17 cellular contexts compared by ENCODE assay signal in genomic region chr9:90167920-90168319, GRCh38.
"Had no signal": no experiment of that assay in that cellular context is flagged by ENCODE, and none has a peak within 500 bp of the region (broad histone marks: within the 10 kb centered on the region; RNA-seq: fewer than 3 reads in every experiment).

No MANE protein-coding gene starts in this region.

- H3K4me3 Mint-ChIP-seq: activated CD4-positive, alpha-beta memory T cell treated with anti-CD3 and anti-CD28 coated beads, Interleukin-2, amount 10 ng/mL, durations not matched to agents 7 days and 5 days; activated naive CD4-positive, alpha-beta T cell treated with anti-CD3 and anti-CD28 coated beads, Interleukin-2, amount 50 U/mL, for 24 hours; activated T-cell treated with anti-CD3 and anti-CD28 coated beads, Interleukin-2, amount 50 U/mL, for 4 hours; memory B cell; natural killer cell treated with Interleukin-12 subunit alpha and Interleukin-12 subunit beta and Interleukin-15 and Interleukin-18, amount 100 ng/mL, for 72 hours; T-helper 17 cell had no signal

- H3K4me3 ChIP-seq: gastroesophageal sphincter, heart right ventricle, tibial nerve had no signal

- FAIRE-seq: endometrium had no signal

- H3K27ac Mint-ChIP-seq: activated CD4-positive, alpha-beta memory T cell treated with anti-CD3 and anti-CD28 coated beads, Interleukin-2, amount 10 ng/mL, durations not matched to agents 7 days and 5 days; activated naive CD4-positive, alpha-beta T cell treated with anti-CD3 and anti-CD28 coated beads, Interleukin-2, amount 50 U/mL, for 24 hours; memory B cell; natural killer cell treated with Interleukin-12 subunit alpha and Interleukin-12 subunit beta and Interleukin-15 and Interleukin-18, amount 100 ng/mL, for 72 hours; T-helper 17 cell had no signal

- H3K27me3 Mint-ChIP-seq: activated naive CD4-positive, alpha-beta T cell treated with anti-CD3 and anti-CD28 coated beads, Interleukin-2, amount 50 U/mL, for 24 hours; memory B cell had no signal

- H3K36me3 ChIP-seq: gastroesophageal sphincter, heart right ventricle, tibial nerve had no signal

- H3K27ac ChIP-seq: gastroesophageal sphincter, heart right ventricle, tibial nerve had no signal

- H3K4me1 Mint-ChIP-seq: activated CD4-positive, alpha-beta memory T cell treated with anti-CD3 and anti-CD28 coated beads, Interleukin-2, amount 10 ng/mL, durations not matched to agents 7 days and 5 days; memory B cell; T-helper 17 cell had no signal

- H3K4me1 ChIP-seq: gastroesophageal sphincter, tibial nerve had no signal

- H3K27me3 ChIP-seq: gastroesophageal sphincter, heart right ventricle, tibial nerve had no signal

- DNase-seq: activated CD4-positive, alpha-beta memory T cell treated with anti-CD3 and anti-CD28 coated beads, Interleukin-2, amount 10 ng/mL, durations not matched to agents 7 days and 5 days; activated CD4-positive, alpha-beta T cell treated with anti-CD3 and anti-CD28 coated beads for 4 hours; activated effector memory CD4-positive, alpha-beta T cell treated with anti-CD3 and anti-CD28 coated beads, Interleukin-2, amount 50 U/mL, for 16 hours; activated T-cell treated with anti-CD3 and anti-CD28 coated beads, Interleukin-2, amount 50 U/mL, for 4 hours; heart right ventricle; nucleus accumbens; stimulated activated CD4-positive, alpha-beta T cell treated with anti-CD3 and anti-CD28 coated beads, Interleukin-15, amount 100 ng/mL, for 24 hours; stimulated activated CD4-positive, alpha-beta T cell treated with anti-CD3 and anti-CD28 coated beads, Interleukin-4, amount 100 ng/mL, for 1 hour; stimulated activated naive CD4-positive, alpha-beta T cell; substantia nigra; T-helper 17 cell had no signal

- H3K9me3 Mint-ChIP-seq: activated CD4-positive, alpha-beta memory T cell treated with anti-CD3 and anti-CD28 coated beads, Interleukin-2, amount 10 ng/mL, durations not matched to agents 7 days and 5 days had no signal
